Comparison of ENCODE assay signal across 20 cellular contexts in the genomic region with DNA sequence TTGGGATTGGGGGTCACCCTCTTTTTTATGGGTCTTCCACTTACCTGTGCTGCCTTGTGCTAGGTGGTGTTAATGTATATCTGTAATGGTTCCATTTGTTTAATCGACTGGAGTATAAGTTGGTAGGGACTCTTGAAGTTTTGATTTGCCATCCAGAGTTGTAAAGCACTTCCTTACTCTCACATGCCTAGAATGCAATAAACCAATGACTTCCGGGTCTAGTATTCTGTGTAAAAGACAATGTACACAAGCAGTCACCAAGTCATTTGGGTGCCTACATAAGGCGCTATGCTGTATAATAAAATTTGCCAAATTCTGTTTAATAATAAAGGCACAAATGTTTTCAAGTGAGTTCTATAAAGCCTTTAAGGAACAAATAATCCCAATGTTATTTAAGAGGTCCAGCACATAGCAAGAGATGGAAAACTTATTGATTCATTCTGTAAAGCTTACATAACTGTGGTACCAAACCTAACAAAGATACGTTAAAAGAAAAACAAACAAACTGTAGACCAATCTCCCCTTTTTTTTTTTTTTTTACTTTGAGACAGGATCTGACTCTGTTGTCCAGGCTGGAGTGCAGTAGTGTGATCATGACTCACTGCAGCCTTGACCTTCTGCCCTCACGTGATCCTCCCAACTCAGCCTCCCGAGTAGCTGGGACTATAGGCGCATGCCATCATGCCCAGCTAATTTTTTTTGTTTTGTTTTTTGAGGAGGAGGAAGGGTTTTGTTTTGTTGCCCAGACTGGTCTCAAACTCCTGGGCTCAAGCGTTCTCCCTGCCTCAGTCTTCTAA.
"Had no signal": no experiment of that assay in that cellular context is flagged by ENCODE, and none has a peak within 500 bp of the region (broad histone marks: within the 10 kb centered on the region; RNA-seq: fewer than 3 reads in every experiment).

No MANE protein-coding gene starts in this region.

- H3K27ac ChIP-seq: dorsolateral prefrontal cortex, esophagus squamous epithelium, foreskin keratinocyte, parathyroid adenoma, skin epidermis had no signal

- H3K9me3 ChIP-seq: esophagus squamous epithelium had no signal

- H3K9ac ChIP-seq: parathyroid adenoma had no signal

- DNase-seq: activated CD4-positive, alpha-beta T cell treated with anti-CD3 and anti-CD28 coated beads, Interleukin-2, amount 10 ng/mL, durations not matched to agents 7 days and 5 days; activated CD4-positive, CD25-positive, alpha-beta regulatory T cell; activated naive CD4-positive, alpha-beta T cell treated with anti-CD3 and anti-CD28 coated beads, Interleukin-2, amount 50 U/mL, for 16 hours; activated T-cell treated with anti-CD3 and anti-CD28 coated beads, Interleukin-2, amount 50 U/mL, for 1 hour; dorsolateral prefrontal cortex; esophagus squamous epithelium; foreskin keratinocyte; head of caudate nucleus; mesendoderm; retina; stimulated activated naive B cell treated with anti-CD40 and anti-IgM and Interleukin-4, amounts not matched to agents 10 μg/mL and 1 μg/mL and 100 μg/mL, for 72 hours; substantia nigra; T-helper 2 cell had no signal

- H3K4me3 ChIP-seq: dorsolateral prefrontal cortex, esophagus squamous epithelium, skin epidermis had no signal

- FAIRE-seq: endometrium had no signal

- H3K4me1 Mint-ChIP-seq: activated CD4-positive, alpha-beta T cell treated with anti-CD3 and anti-CD28 coated beads, Interleukin-2, amount 10 ng/mL, durations not matched to agents 7 days and 5 days; brain; neural crest cell; stimulated activated naive B cell treated with anti-CD40 and anti-IgM and Interleukin-4, amounts not matched to agents 10 μg/mL and 1 μg/mL and 100 μg/mL, for 72 hours had no signal

- H3K27ac Mint-ChIP-seq: activated CD4-positive, alpha-beta T cell treated with anti-CD3 and anti-CD28 coated beads, Interleukin-2, amount 10 ng/mL, durations not matched to agents 7 days and 5 days; brain; stimulated activated naive B cell treated with anti-CD40 and anti-IgM and Interleukin-4, amounts not matched to agents 10 μg/mL and 1 μg/mL and 100 μg/mL, for 72 hours; type B pancreatic cell had no signal

- ATAC-seq: foreskin keratinocyte; left lobe of liver; stimulated activated naive B cell treated with anti-CD40 and anti-IgM and Interleukin-4, amounts not matched to agents 10 μg/mL and 1 μg/mL and 100 μg/mL, for 72 hours had no signal

- H3K4me3 Mint-ChIP-seq: activated CD4-positive, alpha-beta T cell treated with anti-CD3 and anti-CD28 coated beads, Interleukin-2, amount 10 ng/mL, durations not matched to agents 7 days and 5 days; brain; neural crest cell; stimulated activated naive B cell treated with anti-CD40 and anti-IgM and Interleukin-4, amounts not matched to agents 10 μg/mL and 1 μg/mL and 100 μg/mL, for 72 hours; type B pancreatic cell had no signal

- H3K27me3 Mint-ChIP-seq: activated CD4-positive, alpha-beta T cell treated with anti-CD3 and anti-CD28 coated beads, Interleukin-2, amount 10 ng/mL, durations not matched to agents 7 days and 5 days; brain; stimulated activated naive B cell treated with anti-CD40 and anti-IgM and Interleukin-4, amounts not matched to agents 10 μg/mL and 1 μg/mL and 100 μg/mL, for 72 hours; type B pancreatic cell had no signal

- H3K4me1 ChIP-seq: esophagus squamous epithelium, foreskin keratinocyte, parathyroid adenoma had no signal

- H3K9me3 Mint-ChIP-seq: activated CD4-positive, alpha-beta T cell treated with anti-CD3 and anti-CD28 coated beads, Interleukin-2, amount 10 ng/mL, durations not matched to agents 7 days and 5 days; brain; neural crest cell; stimulated activated naive B cell treated with anti-CD40 and anti-IgM and Interleukin-4, amounts not matched to agents 10 μg/mL and 1 μg/mL and 100 μg/mL, for 72 hours; type B pancreatic cell had no signal
